ENCODE assay signal across 9 cellular contexts in the genomic region with DNA sequence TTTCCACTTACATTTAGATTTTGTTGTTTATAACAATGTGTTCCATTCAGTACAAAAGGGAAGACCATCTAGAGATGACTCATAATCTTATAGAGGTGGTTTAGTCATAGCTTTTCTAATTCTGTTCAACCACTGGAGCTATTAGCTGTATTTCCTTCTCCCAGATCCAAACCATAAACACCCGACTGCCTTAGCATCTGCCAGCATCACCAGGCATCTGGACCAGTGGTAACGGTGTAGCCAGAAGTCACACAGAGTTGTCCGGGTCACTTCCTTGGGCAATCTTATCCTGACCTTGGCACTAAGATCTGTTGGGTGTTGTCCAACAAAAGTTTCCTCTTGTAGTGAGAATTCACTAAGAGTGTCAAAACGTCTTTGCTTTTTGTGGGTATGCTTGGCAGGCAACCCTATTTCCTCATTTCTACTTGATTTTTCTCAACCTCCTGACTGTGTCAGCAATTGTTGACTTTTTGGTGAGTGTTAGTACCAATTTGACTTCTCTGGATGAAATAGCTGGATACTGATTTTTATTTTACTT.
DNase-seq lines count a peak whose midpoint lies in the region; ATAC-seq and TF ChIP-seq lines count a peak whose summit lies in the region.
"Had no signal": no experiment of that assay in that cellular context is flagged by ENCODE, and none has a peak within 500 bp of the region (broad histone marks: within the 10 kb centered on the region; RNA-seq: fewer than 3 reads in every experiment).

No MANE protein-coding gene starts in this region.

- peaks cover 4% of the 10 kb centered on the region for H3K9me3 Mint-ChIP-seq in activated CD4-positive, alpha-beta memory T cell treated with anti-CD3 and anti-CD28 coated beads, Interleukin-2, amount 10 ng/mL, durations not matched to agents 7 days and 5 days

- H3K4me1 Mint-ChIP-seq in activated CD4-positive, alpha-beta memory T cell treated with anti-CD3 and anti-CD28 coated beads, Interleukin-2, amount 10 ng/mL, durations not matched to agents 7 days and 5 days, result peaks cover 13% of the 10 kb centered on the region

- intact Hi-C loops in right cardiac atrium (cut with DNase I), result no loop called here

- WGBS in right cardiac atrium, result 27% methylated on average over 4 of the region's 4 CpGs

- H3K27ac Mint-ChIP-seq in activated CD4-positive, alpha-beta memory T cell treated with anti-CD3 and anti-CD28 coated beads, Interleukin-2, amount 10 ng/mL, durations not matched to agents 7 days and 5 days, result peak overlapping the region; percentile 58

- POLR2A ChIA-PET in AG04450 (lab: Yijun Ruan, JAX), result no interaction called here
- POLR2A ChIA-PET in activated CD4-positive, alpha-beta memory T cell treated with anti-CD3 and anti-CD28 coated beads, Interleukin-2, amount 10 ng/mL, durations not matched to agents 7 days and 5 days (lab: Charles Lee), result interaction anchor here (0.6 to 2.7 kb wide), 3 partner anchors 18 to 141 kb away, joined by 3 to 19 read pairs (median 5); no protein-coding TSS in a partner anchor

- peaks cover 5% of the 10 kb centered on the region for H3K36me3 Mint-ChIP-seq in activated CD4-positive, alpha-beta memory T cell treated with anti-CD3 and anti-CD28 coated beads, Interleukin-2, amount 10 ng/mL, durations not matched to agents 7 days and 5 days (ENCODE audit: low read depth)

- DNase-seq in AG04450 (ENCODE audit: low read depth, low spot score) (peak; percentile 41), HS-27A (ENCODE audit: low read depth) (peak; percentile 33), right cardiac atrium (no peak), NCI-H1105 treated with DMSO at 0.1 percent for 48 hours (lab: John Stamatoyannopoulos, UW) (no peak), NCI-H146 treated with DMSO at 0.1 percent for 48 hours (lab: John Stamatoyannopoulos, UW; ENCODE audit: unreplicated experiment) (no peak), DMS114 treated with DMSO at 0.1 percent for 48 hours (lab: John Stamatoyannopoulos, UW; ENCODE audit: unreplicated experiment) (no peak)
- peak; percentile 20 for DNase-seq in activated CD4-positive, alpha-beta memory T cell treated with anti-CD3 and anti-CD28 coated beads, Interleukin-2, amount 10 ng/mL, durations not matched to agents 7 days and 5 days
- DNase-seq: NCI-H774 had no signal

- no peaks in the 10 kb centered on the region for H3K27me3 Mint-ChIP-seq in activated CD4-positive, alpha-beta memory T cell treated with anti-CD3 and anti-CD28 coated beads, Interleukin-2, amount 10 ng/mL, durations not matched to agents 7 days and 5 days

- H3K9me3 ChIP-seq in AG04450 (ENCODE audit: control insufficient read depth, insufficient read depth, low read length), result no peaks in the 10 kb centered on the region
- no peaks in the 10 kb centered on the region for H3K9me3 ChIP-seq in right cardiac atrium (ENCODE audit: control insufficient read depth, low read length)

- no peaks in the 10 kb centered on the region for H3K27me3 ChIP-seq in AG04450 (ENCODE audit: control insufficient read depth, insufficient read depth, low read length)
- H3K27me3 ChIP-seq in right cardiac atrium (ENCODE audit: control insufficient read depth, insufficient read depth), result no peaks in the 10 kb centered on the region

- no peaks in the 10 kb centered on the region for H3K4me1 ChIP-seq in right cardiac atrium (ENCODE audit: control insufficient read depth, insufficient read depth, low read length)

- no peak for TF ChIP-seq CTCF in AG04450 (IDR thresholded peaks at IDR 0.05; ENCODE audit: low read depth, low read length)

- H3K4me3 Mint-ChIP-seq in activated CD4-positive, alpha-beta memory T cell treated with anti-CD3 and anti-CD28 coated beads, Interleukin-2, amount 10 ng/mL, durations not matched to agents 7 days and 5 days, result no peak overlapping the region

- ATAC-seq in right cardiac atrium, result peak; percentile 48 to 63
- no peak for ATAC-seq in HG02870 (IDR thresholded peaks at IDR 0.05; ENCODE audit: unreplicated experiment)

- H3K4me3 ChIP-seq in AG04450 (ENCODE audit: low read depth, low read length), result no peak overlapping the region
- H3K4me3 ChIP-seq in right cardiac atrium (ENCODE audit: low read length), result no peak overlapping the region

- H3K27ac ChIP-seq in AG04450 (ENCODE audit: low read depth, low read length) (peak overlapping the region; percentile 58), right cardiac atrium (ENCODE audit: low read length) (no peak overlapping the region)

- CTCF ChIA-PET in AG04450 (lab: Charles Lee), result interaction anchor here (0.9 kb wide), 1 partner anchor 415 kb away, joined by 3 read pairs; no protein-coding TSS in a partner anchor
- CTCF ChIA-PET in activated CD4-positive, alpha-beta memory T cell treated with anti-CD3 and anti-CD28 coated beads, Interleukin-2, amount 10 ng/mL, durations not matched to agents 7 days and 5 days (lab: Charles Lee), result no interaction called here

Comparison
In these comparisons a context has a peak if more than half of its experiments do, and no peak if none do; other contexts are left out.
1. DNase-seq: peak in AG04450 (single experiment), HS-27A (single experiment) and activated CD4-positive, alpha-beta memory T cell treated with anti-CD3 and anti-CD28 coated beads, Interleukin-2, amount 10 ng/mL, durations not matched to agents 7 days and 5 days (single experiment); none in right cardiac atrium (0 of 3), NCI-H1105 treated with DMSO at 0.1 percent for 48 hours (single experiment), NCI-H146 treated with DMSO at 0.1 percent for 48 hours (single experiment) and DMS114 treated with DMSO at 0.1 percent for 48 hours (single experiment).